2 cellular contexts compared by ENCODE assay signal in genomic region chr10:36531621-36532020, GRCh38.
A peak's percentile ranks its signal among the peaks of the same experiment; 100 is the strongest.
TF ChIP-seq lines count a peak whose summit lies in the region.

No MANE protein-coding gene starts in this region.

TF ChIP-seq in SK-N-SH, 30 proteins besides CTCF, POLR2A, EP300 and RAD21 (continued from another document):
- TF ChIP-seq ZBTB33 (IDR thresholded peaks at IDR 0.05; ENCODE audit: borderline replicate concordance, low read depth), result no peak
- TF ChIP-seq REST (IDR thresholded peaks at IDR 0.05; ENCODE audit: low read depth, low read length), result no peak
- no peak for TF ChIP-seq USF1 (IDR thresholded peaks at IDR 0.05; ENCODE audit: borderline replicate concordance, low read depth)
- no peak for TF ChIP-seq MAX (IDR thresholded peaks at IDR 0.05; ENCODE audit: low read depth)
- TF ChIP-seq TEAD4 (IDR thresholded peaks at IDR 0.05; ENCODE audit: borderline replicate concordance, insufficient read depth), result no peak
- TF ChIP-seq MXI1 (IDR thresholded peaks at IDR 0.05; ENCODE audit: low read depth, low read length), result no peak
- TF ChIP-seq RCOR1 (IDR thresholded peaks at IDR 0.05; ENCODE audit: low read length), result no peak
- no peak for TF ChIP-seq RFX5 (IDR thresholded peaks at IDR 0.05; ENCODE audit: low read length)
- TF ChIP-seq PBX3 (IDR thresholded peaks at IDR 0.05), result peak; percentile 27; the same call in 1 of the 2 replicates
- no peak for TF ChIP-seq SMC3 (IDR thresholded peaks at IDR 0.05; ENCODE audit: low read depth, low read length)
- TF ChIP-seq FOSL2 (IDR thresholded peaks at IDR 0.05; ENCODE audit: borderline replicate concordance, low read depth), result peak; percentile 15; the same call in 1 of the 2 replicates
- no peak for TF ChIP-seq GABPA (IDR thresholded peaks at IDR 0.05; ENCODE audit: low read depth)
- TF ChIP-seq CHD2 (IDR thresholded peaks at IDR 0.05; ENCODE audit: low read length, partially characterized antibody), result no peak
- no peak for TF ChIP-seq YY1 (IDR thresholded peaks at IDR 0.05; ENCODE audit: low read depth)
- TF ChIP-seq SIN3A (IDR thresholded peaks at IDR 0.05; ENCODE audit: borderline replicate concordance, low read depth, low read length), result no peak
TF ChIP-seq in SK-N-SH: peak in this region for 2.

TF ChIP-seq in SK-N-SH treated with all-trans-retinoic acid at 6 μM for 48 hours, 23 proteins besides CTCF, POLR2A, EP300 and RAD21 (continued from another document):
- no peak for TF ChIP-seq PATZ1 (CRISPR knock-in tag; IDR thresholded peaks at IDR 0.05; ENCODE audit: borderline replicate concordance)
- no peak for TF ChIP-seq RARB (CRISPR knock-in tag; IDR thresholded peaks at IDR 0.05)
- TF ChIP-seq TCF4 (CRISPR knock-in tag; IDR thresholded peaks at IDR 0.05; ENCODE audit: borderline replicate concordance), result no peak
- TF ChIP-seq SNAI2 (CRISPR knock-in tag; IDR thresholded peaks at IDR 0.05), result no peak
- TF ChIP-seq OSR1 (CRISPR knock-in tag; IDR thresholded peaks at IDR 0.05), result no peak
- no peak for TF ChIP-seq ZFP30 (CRISPR knock-in tag; IDR thresholded peaks at IDR 0.05)
- TF ChIP-seq CSDC2 (CRISPR knock-in tag; IDR thresholded peaks at IDR 0.05), result no peak
- TF ChIP-seq ARNTL (CRISPR knock-in tag; IDR thresholded peaks at IDR 0.05; ENCODE audit: borderline replicate concordance, low read depth), result no peak
